In the genomic region with DNA sequence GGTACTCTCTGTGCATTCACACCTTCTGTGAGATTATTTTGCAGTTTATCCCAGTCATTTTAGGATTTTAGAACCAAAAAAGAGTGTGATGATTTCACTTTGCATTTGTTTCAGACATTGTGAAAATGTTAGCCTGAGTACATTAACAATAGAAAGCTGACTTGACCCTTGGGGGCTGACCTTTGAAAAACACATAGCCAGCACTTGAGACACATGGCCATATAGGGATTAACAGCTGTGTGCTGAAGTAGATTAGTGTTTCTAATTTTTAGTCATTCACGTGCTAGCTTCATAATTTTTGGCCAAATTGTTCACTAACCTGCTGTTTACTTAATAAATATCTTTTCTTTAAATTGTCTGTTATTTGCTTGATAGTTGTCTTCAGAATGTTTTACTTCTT, we compare ENCODE assay signal across 10 cellular contexts. TPM values are rescaled to one million over a fixed set of nuclear protein-coding genes. Genes with fewer than 3 reads are reported as not detected.
DNase-seq lines count a peak whose midpoint lies in the region; ATAC-seq and TF ChIP-seq lines count a peak whose summit lies in the region.
"Had no signal": no experiment of that assay in that cellular context is flagged by ENCODE, and none has a peak within 500 bp of the region (broad histone marks: within the 10 kb centered on the region; RNA-seq: fewer than 3 reads in every experiment).

No MANE protein-coding gene starts in this region.

- intact Hi-C loops in tibial artery (cut with DNase I; ENCODE audit: low total_unique reads): no loop called here

- H3K27ac ChIP-seq in iPS-20b (ENCODE audit: low read length) (no peak overlapping the region), tibial artery (peak overlapping the region; percentile 87 to 99)
- H3K27ac ChIP-seq: SJSA1 had no signal

- ATAC-seq in activated T-cell treated with anti-CD3 and anti-CD28 coated beads, Interleukin-2, amount 50 U/mL, for 4 hours: no peak
- no peak for ATAC-seq in activated naive CD8-positive, alpha-beta T cell treated with anti-CD3 and anti-CD28 coated beads, Interleukin-2, amount 50 U/mL, for 24 hours
- ATAC-seq in GM21526 (IDR thresholded peaks at IDR 0.05; ENCODE audit: low FRiP score, unreplicated experiment): no peak

- no peaks in the 10 kb centered on the region for H3K9me3 Mint-ChIP-seq in activated T-cell treated with anti-CD3 and anti-CD28 coated beads, Interleukin-2, amount 50 U/mL, for 4 hours
- H3K9me3 Mint-ChIP-seq in activated naive CD8-positive, alpha-beta T cell treated with anti-CD3 and anti-CD28 coated beads, Interleukin-2, amount 50 U/mL, for 24 hours: no peaks in the 10 kb centered on the region

- H3K9ac ChIP-seq in iPS-20b (ENCODE audit: low read depth, low read length): peak overlapping the region; percentile 56; the same call in 1 of the 2 replicates

- no peak overlapping the region for H3K27ac Mint-ChIP-seq in activated naive CD8-positive, alpha-beta T cell treated with anti-CD3 and anti-CD28 coated beads, Interleukin-2, amount 50 U/mL, for 24 hours

- peaks cover 27% of the 10 kb centered on the region for H3K36me3 Mint-ChIP-seq in activated T-cell treated with anti-CD3 and anti-CD28 coated beads, Interleukin-2, amount 50 U/mL, for 4 hours (ENCODE audit: insufficient read depth)
- peaks cover 26% of the 10 kb centered on the region for H3K36me3 Mint-ChIP-seq in activated naive CD8-positive, alpha-beta T cell treated with anti-CD3 and anti-CD28 coated beads, Interleukin-2, amount 50 U/mL, for 24 hours (ENCODE audit: low read depth)

- H3K36me3 ChIP-seq in iPS-20b (ENCODE audit: insufficient read depth, low read depth, low read length) (peaks cover 16% of the 10 kb centered on the region), tibial artery (peaks cover 7 to 12% (median 10%) of the 10 kb centered on the region in 3 donors)
- H3K36me3 ChIP-seq: thyroid gland had no signal

- H3K4me1 ChIP-seq in iPS-20b (ENCODE audit: insufficient read depth, low read length): peaks cover 39% of the 10 kb centered on the region
- H3K4me1 ChIP-seq in tibial artery: peaks cover 0 to 78% (median 33%) of the 10 kb centered on the region in 4 donors

- H3K4me3 ChIP-seq in iPS-20b (ENCODE audit: low read length) (peak overlapping the region; percentile 98), tibial artery (peak overlapping the region; percentile 68 to 82)

- DNase-seq in activated T-cell treated with anti-CD3 and anti-CD28 coated beads, Interleukin-2, amount 50 U/mL, for 4 hours: no peak
- DNase-seq in activated T-cell treated with anti-CD3 and anti-CD28 coated beads for 4 hours: no peak
- no peak for DNase-seq in activated naive CD8-positive, alpha-beta T cell treated with anti-CD3 and anti-CD28 coated beads, Interleukin-2, amount 50 U/mL, for 24 hours
- no peak for DNase-seq in tibial artery
- DNase-seq in HK-2 (ENCODE audit: unreplicated experiment): no peak
- DNase-seq in hippocampal formation (lab: John Stamatoyannopoulos, UW): no peak
- DNase-seq: thyroid gland had no signal

- no peaks in the 10 kb centered on the region for H3K27me3 Mint-ChIP-seq in activated T-cell treated with anti-CD3 and anti-CD28 coated beads, Interleukin-2, amount 50 U/mL, for 4 hours (ENCODE audit: low read depth)
- H3K27me3 Mint-ChIP-seq in activated naive CD8-positive, alpha-beta T cell treated with anti-CD3 and anti-CD28 coated beads, Interleukin-2, amount 50 U/mL, for 24 hours: no peaks in the 10 kb centered on the region

- H3K9me3 ChIP-seq in iPS-20b (ENCODE audit: insufficient read depth, low read depth, low read length) (no peaks in the 10 kb centered on the region), tibial artery (no peaks in the 10 kb centered on the region)
- H3K9me3 ChIP-seq: SJSA1, thyroid gland had no signal

- H3K4me1 Mint-ChIP-seq in activated T-cell treated with anti-CD3 and anti-CD28 coated beads, Interleukin-2, amount 50 U/mL, for 4 hours (ENCODE audit: low read depth): peaks cover 69% of the 10 kb centered on the region
- peaks cover 71% of the 10 kb centered on the region for H3K4me1 Mint-ChIP-seq in activated naive CD8-positive, alpha-beta T cell treated with anti-CD3 and anti-CD28 coated beads, Interleukin-2, amount 50 U/mL, for 24 hours

- no peak for TF ChIP-seq CTCF in tibial artery (IDR thresholded peaks at IDR 0.05)

- peak overlapping the region; percentile 99 for H3K4me3 Mint-ChIP-seq in activated T-cell treated with anti-CD3 and anti-CD28 coated beads, Interleukin-2, amount 50 U/mL, for 4 hours
- H3K4me3 Mint-ChIP-seq in activated naive CD8-positive, alpha-beta T cell treated with anti-CD3 and anti-CD28 coated beads, Interleukin-2, amount 50 U/mL, for 24 hours: peak overlapping the region; percentile 97

- H3K27me3 ChIP-seq in iPS-20b (ENCODE audit: insufficient read depth, low read length): no peaks in the 10 kb centered on the region
- H3K27me3 ChIP-seq in tibial artery: no peaks in the 10 kb centered on the region
- H3K27me3 ChIP-seq: SJSA1, thyroid gland had no signal

RNA-seq across cellular contexts. Expression of gene FEM1B, which starts 3.5 kb away (rescaled TPM):
- 10 to 100 TPM; 30.9 to 37.0 (median 31.7) TPM for total RNA-seq in activated T-cell treated with anti-CD3 and anti-CD28 coated beads, Interleukin-2, amount 50 U/mL, for 4 hours

RNA-seq across cellular contexts. Expression of gene CLN6, which starts 51.5 kb away (rescaled TPM):
- total RNA-seq in activated T-cell treated with anti-CD3 and anti-CD28 coated beads, Interleukin-2, amount 50 U/mL, for 4 hours: 10 to 100 TPM; 82.6 to 94.4 (median 91.3) TPM
